8 cellular contexts compared by ENCODE assay signal in genomic region chr18:34661464-34662087, GRCh38. TPM values are rescaled to one million over a fixed set of nuclear protein-coding genes. Genes with fewer than 3 reads are reported as not detected.
A peak's percentile ranks its signal among the peaks of the same experiment; 100 is the strongest.
DNase-seq lines count a peak whose midpoint lies in the region; ATAC-seq and TF ChIP-seq lines count a peak whose summit lies in the region.

No MANE protein-coding gene starts in this region.

- H3K36me3 ChIP-seq in Karpas-422 (ENCODE audit: insufficient read depth, low read length) (no peaks in the 10 kb centered on the region), osteoblast (ENCODE audit: insufficient read depth, low read length) (no peaks in the 10 kb centered on the region)

- H3K4me2 ChIP-seq in Karpas-422 (ENCODE audit: low read depth, low read length, poor library complexity, severe bottlenecking) (no peak overlapping the region), osteoblast (ENCODE audit: insufficient read depth, low read length) (no peak overlapping the region)

- no peaks in the 10 kb centered on the region for H3K4me1 ChIP-seq in Karpas-422 (ENCODE audit: low read length)
- peaks cover 19% of the 10 kb centered on the region for H3K4me1 ChIP-seq in osteoblast (ENCODE audit: insufficient read depth, low read length)

- H3K9me3 ChIP-seq in Karpas-422 (ENCODE audit: low read length) (no peaks in the 10 kb centered on the region), osteoblast (ENCODE audit: low read depth, low read length) (no peaks in the 10 kb centered on the region)

- H4K20me1 ChIP-seq in Karpas-422 (ENCODE audit: insufficient read depth, low read depth, low read length) (no peaks in the 10 kb centered on the region), osteoblast (ENCODE audit: insufficient read depth, low read length) (no peaks in the 10 kb centered on the region)

- H3K9ac ChIP-seq in Karpas-422 (ENCODE audit: low read length): no peak overlapping the region

- H3K27ac ChIP-seq in Karpas-422 (ENCODE audit: low read length): no peak overlapping the region
- H3K27ac ChIP-seq in osteoblast (ENCODE audit: low read depth, low read length): no peak overlapping the region

- in situ Hi-C loops in SK-MEL-5 (cut with HindIII; ENCODE audit: low pct_unique_long_range_greater_than_20kb, low sequenced_read_pairs): no loop called here

- TF ChIP-seq CTCF in fibroblast of pulmonary artery (IDR thresholded peaks at IDR 0.05; ENCODE audit: low read length, missing control alignments): peak; percentile 91
- peak; percentile 92 for TF ChIP-seq CTCF in osteoblast (IDR thresholded peaks at IDR 0.05; ENCODE audit: extremely low read depth, low read depth, low read length)

- no peaks in the 10 kb centered on the region for H3K9me2 ChIP-seq in Karpas-422 (replicated peaks; ENCODE audit: insufficient read depth, low read length)

- H3K79me2 ChIP-seq in Karpas-422 (ENCODE audit: low read length) (no peaks in the 10 kb centered on the region), osteoblast (ENCODE audit: insufficient read depth, low read length) (no peaks in the 10 kb centered on the region)

- peak; percentile 80 for ATAC-seq in GM21786 (IDR thresholded peaks at IDR 0.05; ENCODE audit: unreplicated experiment)

- H3K27me3 ChIP-seq in Karpas-422 (ENCODE audit: low read length): no peaks in the 10 kb centered on the region
- no peaks in the 10 kb centered on the region for H3K27me3 ChIP-seq in osteoblast (ENCODE audit: insufficient read depth, low read length)

- DNase-seq in SHP77 (lab: John Stamatoyannopoulos, UW) (peak; percentile 21 to 36), SHP77 treated with DMSO at 0.1 percent for 48 hours (lab: John Stamatoyannopoulos, UW) (no peak), Karpas-422 (peak; percentile 78), SK-MEL-5 (ENCODE audit: low read depth, low spot score) (peak; percentile 66), fibroblast of pulmonary artery (ENCODE audit: low read depth) (peak; percentile 60), osteoblast (ENCODE audit: insufficient read length, low spot score, missing footprints) (peak; percentile 42)
- no peak for DNase-seq in stimulated activated CD4-positive, alpha-beta T cell treated with anti-CD3 and anti-CD28 coated beads, Interleukin-4, amount 100 ng/mL, for 24 hours

- no peak overlapping the region for H3K4me3 ChIP-seq in Karpas-422 (ENCODE audit: low read length)
- H3K4me3 ChIP-seq in fibroblast of pulmonary artery (replicated peaks; ENCODE audit: low read depth, low read length): no peak overlapping the region
- H3K4me3 ChIP-seq in osteoblast (ENCODE audit: insufficient read depth, low read length): no peak overlapping the region

- H2AFZ ChIP-seq in Karpas-422 (ENCODE audit: low read length) (no peak overlapping the region), osteoblast (ENCODE audit: low read length) (peak overlapping the region; percentile 82)

RNA-seq across cellular contexts. Expression of gene DTNA, which starts 48.5 kb away (rescaled TPM):
- total RNA-seq in Karpas-422 (2014; rRNA removed; shearing (Covaris generic); ENCODE audit: low replicate concordance): not detected in 2 replicates
- total RNA-seq in SK-MEL-5 (2014; rRNA removed; shearing (Covaris generic)): 2.8 and 3.6 TPM in 2 replicates
- 2.8 and 3.3 TPM in 2 replicates for polyA plus RNA-seq in SK-MEL-5 (2015; cell fraction: cytosol; rRNA removed)
- 1.0 and 3.4 TPM in 2 replicates for polyA plus RNA-seq in SK-MEL-5 (2015; cell fraction: nucleus; rRNA removed)
- total RNA-seq in osteoblast: 10.1 and 11.5 TPM in 2 replicates

Comparison
In these comparisons a context has a peak if more than half of its experiments do, and no peak if none do; other contexts are left out.
1. DNase-seq: peak in SHP77 (2 of 2), Karpas-422 (single experiment), SK-MEL-5 (single experiment), fibroblast of pulmonary artery (single experiment) and osteoblast (single experiment); none in SHP77 treated with DMSO at 0.1 percent for 48 hours (single experiment) and stimulated activated CD4-positive, alpha-beta T cell treated with anti-CD3 and anti-CD28 coated beads, Interleukin-4, amount 100 ng/mL, for 24 hours (single experiment).